Comparison of ENCODE assay signal across 20 cellular contexts in genomic region chr9:115627511-115627910, GRCh38.
"Had no signal": no experiment of that assay in that cellular context is flagged by ENCODE, and none has a peak within 500 bp of the region (broad histone marks: within the 10 kb centered on the region; RNA-seq: fewer than 3 reads in every experiment).

No MANE protein-coding gene starts in this region.

- H3K4me1 ChIP-seq: colonic mucosa, gastrocnemius medialis, heart right ventricle, left lung, lower lobe of right lung had no signal

- H3K4me3 Mint-ChIP-seq: dendritic cell treated with granulocyte-macrophage colony-stimulating factor and Interleukin-4, amounts not matched to agents 40 ng/mL and 50 ng/mL, for 4 days; memory B cell; mesothelial cell of epicardium had no signal

- H3K4me1 Mint-ChIP-seq: memory B cell, mesothelial cell of epicardium had no signal

- H3K27ac ChIP-seq: colonic mucosa, esophagus squamous epithelium, gastrocnemius medialis, heart right ventricle, left lung, lower lobe of right lung had no signal

- H3K36me3 ChIP-seq: colonic mucosa, esophagus squamous epithelium, gastrocnemius medialis, heart right ventricle, left lung, lower lobe of right lung had no signal

- DNase-seq: cerebellar nuclear complex; colonic mucosa; cortex of kidney; effector CD4-positive, alpha-beta T cell; effector memory CD4-positive, alpha-beta T cell; esophagus squamous epithelium; foreskin melanocyte; gastrocnemius medialis; glutamatergic neuron; head of caudate nucleus; heart right ventricle; hippocampal formation; left cardiac atrium; left lung; left ventricle myocardium superior; lower lobe of right lung; mucosa of descending colon had no signal

- H3K9me3 ChIP-seq: colonic mucosa, gastrocnemius medialis, left lung, mucosa of descending colon had no signal

- H3K27me3 ChIP-seq: colonic mucosa, gastrocnemius medialis, heart right ventricle, left lung had no signal

- H3K9me3 Mint-ChIP-seq: dendritic cell treated with granulocyte-macrophage colony-stimulating factor and Interleukin-4, amounts not matched to agents 40 ng/mL and 50 ng/mL, for 4 days; memory B cell had no signal

- ATAC-seq: gastrocnemius medialis, heart right ventricle, left cardiac atrium, left lung, left ventricle myocardium superior, lower lobe of right lung, mucosa of descending colon had no signal

- H3K36me3 Mint-ChIP-seq: memory B cell, mesothelial cell of epicardium had no signal

- H3K27ac Mint-ChIP-seq: dendritic cell treated with granulocyte-macrophage colony-stimulating factor and Interleukin-4, amounts not matched to agents 40 ng/mL and 50 ng/mL, for 4 days; memory B cell; mesothelial cell of epicardium had no signal

- H3K27me3 Mint-ChIP-seq: dendritic cell treated with granulocyte-macrophage colony-stimulating factor and Interleukin-4, amounts not matched to agents 40 ng/mL and 50 ng/mL, for 4 days; memory B cell had no signal

- H3K4me3 ChIP-seq: colonic mucosa, esophagus squamous epithelium, gastrocnemius medialis, heart right ventricle, left lung, lower lobe of right lung, mucosa of descending colon had no signal
